ENCODE assay signal across 11 cellular contexts in the genomic region with DNA sequence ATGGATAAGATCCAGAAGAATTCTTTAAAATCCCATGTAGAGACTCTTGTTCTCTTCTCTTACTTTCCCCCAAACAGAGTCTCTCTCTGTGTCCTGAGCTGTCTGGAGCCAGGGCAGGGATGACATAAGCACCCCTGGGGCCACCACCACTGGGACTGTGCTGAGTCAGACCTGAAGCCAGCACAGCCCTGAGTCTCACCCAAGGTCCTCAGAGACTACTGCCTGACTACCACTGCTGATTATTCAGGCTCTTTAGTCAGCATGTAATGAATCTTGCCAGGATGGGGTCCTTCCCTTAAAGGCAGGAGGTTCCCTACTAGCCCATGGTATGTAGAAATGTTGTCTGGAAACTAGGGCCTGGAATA. TPM values are rescaled to one million over a fixed set of nuclear protein-coding genes. Genes with fewer than 3 reads are reported as not detected.
A peak's percentile ranks its signal among the peaks of the same experiment; 100 is the strongest.
DNase-seq lines count a peak whose midpoint lies in the region; ATAC-seq lines count a peak whose summit lies in the region.
"Had no signal": no experiment of that assay in that cellular context is flagged by ENCODE, and none has a peak within 500 bp of the region (broad histone marks: within the 10 kb centered on the region; RNA-seq: fewer than 3 reads in every experiment).

No MANE protein-coding gene starts in this region.

- H3K27me3 Mint-ChIP-seq in activated CD4-positive, alpha-beta memory T cell treated with anti-CD3 and anti-CD28 coated beads for 36 hours = peaks cover 31% of the 10 kb centered on the region
- H3K27me3 Mint-ChIP-seq in activated CD4-positive, alpha-beta memory T cell treated with anti-CD3 and anti-CD28 coated beads, Interleukin-2, amount 10 ng/mL, durations not matched to agents 7 days and 5 days = peaks cover 44% of the 10 kb centered on the region
- H3K27me3 Mint-ChIP-seq in stimulated activated memory B cell treated with anti-CD40 and anti-IgM and Interleukin-4, amounts not matched to agents 10 μg/mL and 1 μg/mL and 100 μg/mL, for 72 hours = peaks cover 51% of the 10 kb centered on the region

- peaks cover 11% of the 10 kb centered on the region for H3K9me3 Mint-ChIP-seq in activated CD4-positive, alpha-beta memory T cell treated with anti-CD3 and anti-CD28 coated beads for 36 hours
- H3K9me3 Mint-ChIP-seq in activated CD4-positive, alpha-beta memory T cell treated with anti-CD3 and anti-CD28 coated beads, Interleukin-2, amount 10 ng/mL, durations not matched to agents 7 days and 5 days = peaks cover 3% of the 10 kb centered on the region
- H3K9me3 Mint-ChIP-seq in stimulated activated memory B cell treated with anti-CD40 and anti-IgM and Interleukin-4, amounts not matched to agents 10 μg/mL and 1 μg/mL and 100 μg/mL, for 72 hours = peaks cover 7% of the 10 kb centered on the region

- peaks cover 3% of the 10 kb centered on the region for H3K36me3 Mint-ChIP-seq in activated CD4-positive, alpha-beta memory T cell treated with anti-CD3 and anti-CD28 coated beads for 36 hours
- H3K36me3 Mint-ChIP-seq in activated CD4-positive, alpha-beta memory T cell treated with anti-CD3 and anti-CD28 coated beads, Interleukin-2, amount 10 ng/mL, durations not matched to agents 7 days and 5 days (ENCODE audit: low read depth) = no peaks in the 10 kb centered on the region
- peaks cover 24% of the 10 kb centered on the region for H3K36me3 Mint-ChIP-seq in stimulated activated memory B cell treated with anti-CD40 and anti-IgM and Interleukin-4, amounts not matched to agents 10 μg/mL and 1 μg/mL and 100 μg/mL, for 72 hours

- CTCF ChIA-PET in activated CD4-positive, alpha-beta memory T cell treated with anti-CD3 and anti-CD28 coated beads for 36 hours (lab: Charles Lee) = no interaction called here
- CTCF ChIA-PET in activated CD4-positive, alpha-beta memory T cell treated with anti-CD3 and anti-CD28 coated beads, Interleukin-2, amount 10 ng/mL, durations not matched to agents 7 days and 5 days (lab: Charles Lee) = no interaction called here

- intact Hi-C loops in activated CD4-positive, alpha-beta memory T cell treated with anti-CD3 and anti-CD28 coated beads for 36 hours (cut with micrococcal nuclease) = no loop called here

- no peaks in the 10 kb centered on the region for H3K4me1 Mint-ChIP-seq in activated CD4-positive, alpha-beta memory T cell treated with anti-CD3 and anti-CD28 coated beads for 36 hours (ENCODE audit: low read depth)
- no peaks in the 10 kb centered on the region for H3K4me1 Mint-ChIP-seq in activated CD4-positive, alpha-beta memory T cell treated with anti-CD3 and anti-CD28 coated beads, Interleukin-2, amount 10 ng/mL, durations not matched to agents 7 days and 5 days
- peaks cover 22% of the 10 kb centered on the region for H3K4me1 Mint-ChIP-seq in stimulated activated memory B cell treated with anti-CD40 and anti-IgM and Interleukin-4, amounts not matched to agents 10 μg/mL and 1 μg/mL and 100 μg/mL, for 72 hours

- H3K4me3 Mint-ChIP-seq in activated CD4-positive, alpha-beta memory T cell treated with anti-CD3 and anti-CD28 coated beads for 36 hours = no peak overlapping the region
- H3K4me3 Mint-ChIP-seq in activated CD4-positive, alpha-beta memory T cell treated with anti-CD3 and anti-CD28 coated beads, Interleukin-2, amount 10 ng/mL, durations not matched to agents 7 days and 5 days = no peak overlapping the region
- no peak overlapping the region for H3K4me3 Mint-ChIP-seq in stimulated activated memory B cell treated with anti-CD40 and anti-IgM and Interleukin-4, amounts not matched to agents 10 μg/mL and 1 μg/mL and 100 μg/mL, for 72 hours
- H3K4me3 Mint-ChIP-seq: activated T-cell treated with anti-CD3 and anti-CD28 coated beads, Interleukin-2, amount 50 U/mL, for 24 hours had no signal

- DNase-seq in activated CD4-positive, alpha-beta memory T cell treated with anti-CD3 and anti-CD28 coated beads for 36 hours = peak; percentile 12
- no peak for DNase-seq in activated CD4-positive, alpha-beta memory T cell treated with anti-CD3 and anti-CD28 coated beads, Interleukin-2, amount 10 ng/mL, durations not matched to agents 7 days and 5 days
- DNase-seq in T1000 (lab: John Stamatoyannopoulos, UW) = peak; percentile 52
- DNase-seq in activated effector memory CD4-positive, alpha-beta T cell treated with anti-CD3 and anti-CD28 coated beads, Interleukin-2, amount 50 U/mL, for 16 hours = no peak
- no peak for DNase-seq in NCI-H187 treated with DMSO at 0.1 percent for 48 hours (lab: John Stamatoyannopoulos, UW)
- no peak for DNase-seq in DMS 273 treated with DMSO at 0.1 percent for 48 hours (lab: John Stamatoyannopoulos, UW)
- DNase-seq: activated T-cell treated with anti-CD3 and anti-CD28 coated beads, Interleukin-2, amount 50 U/mL, for 24 hours; NCI-H1694 treated with DMSO at 0.1 percent for 48 hours; SW 1271 had no signal

- H3K27ac Mint-ChIP-seq in activated CD4-positive, alpha-beta memory T cell treated with anti-CD3 and anti-CD28 coated beads for 36 hours = no peak overlapping the region
- no peak overlapping the region for H3K27ac Mint-ChIP-seq in activated CD4-positive, alpha-beta memory T cell treated with anti-CD3 and anti-CD28 coated beads, Interleukin-2, amount 10 ng/mL, durations not matched to agents 7 days and 5 days
- H3K27ac Mint-ChIP-seq in stimulated activated memory B cell treated with anti-CD40 and anti-IgM and Interleukin-4, amounts not matched to agents 10 μg/mL and 1 μg/mL and 100 μg/mL, for 72 hours = no peak overlapping the region
- H3K27ac Mint-ChIP-seq: activated T-cell treated with anti-CD3 and anti-CD28 coated beads, Interleukin-2, amount 50 U/mL, for 24 hours had no signal

- POLR2A ChIA-PET in activated CD4-positive, alpha-beta memory T cell treated with anti-CD3 and anti-CD28 coated beads for 36 hours (lab: Charles Lee) = no interaction called here
- POLR2A ChIA-PET in activated CD4-positive, alpha-beta memory T cell treated with anti-CD3 and anti-CD28 coated beads, Interleukin-2, amount 10 ng/mL, durations not matched to agents 7 days and 5 days (lab: Charles Lee) = no interaction called here

- peak; percentile 68 for ATAC-seq in HG02884 (IDR thresholded peaks at IDR 0.05; ENCODE audit: unreplicated experiment)
- ATAC-seq in stimulated activated memory B cell treated with anti-CD40 and anti-IgM and Interleukin-4, amounts not matched to agents 10 μg/mL and 1 μg/mL and 100 μg/mL, for 72 hours = peak; percentile 83

RNA-seq across cellular contexts. Expression of gene DYNC1I2, which starts 34.9 kb away (rescaled TPM):
- total RNA-seq in activated CD4-positive, alpha-beta memory T cell treated with anti-CD3 and anti-CD28 coated beads for 36 hours = 10 to 100 TPM; 54.2 to 55.8 TPM
- 10 to 100 TPM; 51.5 to 55.3 TPM for total RNA-seq in activated CD4-positive, alpha-beta memory T cell treated with anti-CD3 and anti-CD28 coated beads, Interleukin-2, amount 10 ng/mL, durations not matched to agents 7 days and 5 days

Comparison
In these comparisons a context has a peak if more than half of its experiments do, and no peak if none do; other contexts are left out.
1. DNase-seq: peak in activated CD4-positive, alpha-beta memory T cell treated with anti-CD3 and anti-CD28 coated beads for 36 hours (single experiment) and T1000 (single experiment); none in activated CD4-positive, alpha-beta memory T cell treated with anti-CD3 and anti-CD28 coated beads, Interleukin-2, amount 10 ng/mL, durations not matched to agents 7 days and 5 days (single experiment), activated effector memory CD4-positive, alpha-beta T cell treated with anti-CD3 and anti-CD28 coated beads, Interleukin-2, amount 50 U/mL, for 16 hours (single experiment), NCI-H187 treated with DMSO at 0.1 percent for 48 hours (single experiment) and DMS 273 treated with DMSO at 0.1 percent for 48 hours (single experiment).